Comparison of ENCODE assay signal across 8 cellular contexts in the genomic region with DNA sequence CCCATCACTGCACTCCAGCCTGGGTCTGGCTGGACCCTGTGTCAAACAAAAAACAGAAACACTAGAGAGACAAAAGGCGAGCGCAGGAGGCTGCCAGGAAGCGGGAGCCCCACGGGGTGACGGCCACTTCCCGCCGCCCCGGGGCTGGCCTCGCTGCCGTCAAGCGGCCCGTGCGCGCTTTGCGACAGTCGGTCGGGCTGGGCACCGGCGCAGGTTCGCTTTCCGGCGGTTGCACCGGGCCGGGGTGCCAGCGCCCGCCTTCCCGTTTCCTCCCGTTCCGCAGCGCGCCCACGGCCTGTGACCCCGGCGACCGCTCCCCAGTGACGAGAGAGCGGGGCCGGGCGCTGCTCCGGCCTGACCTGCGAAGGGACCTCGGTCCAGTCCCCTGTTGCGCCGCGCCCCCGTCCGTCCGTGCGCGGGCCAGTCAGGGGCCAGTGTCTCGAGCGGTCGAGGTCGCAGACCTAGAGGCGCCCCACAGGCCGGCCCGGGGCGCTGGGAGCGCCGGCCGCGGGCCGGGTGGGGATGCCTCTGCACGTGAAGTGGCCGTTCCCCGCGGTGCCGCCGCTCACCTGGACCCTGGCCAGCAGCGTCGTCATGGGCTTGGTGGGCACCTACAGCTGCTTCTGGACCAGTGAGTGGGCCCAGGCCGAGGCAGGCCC. TPM values are rescaled to one million over a fixed set of nuclear protein-coding genes. Genes with fewer than 3 reads are reported as not detected.
A peak's percentile ranks its signal among the peaks of the same experiment; 100 is the strongest.
DNase-seq lines count a peak whose midpoint lies in the region; ATAC-seq and TF ChIP-seq lines count a peak whose summit lies in the region.

Gene TAFAZZIN (plus strand): TSS at position 218 of the 659 bp plus-strand sequence. CDS start 305 bp downstream, at position 523.

- peak within 1 kb of the TSS; percentile 74 for H3K27ac ChIP-seq in CD4-positive, alpha-beta T cell (ENCODE audit: low read depth, low read length)
- H3K27ac ChIP-seq in KMS-11: peak within 1 kb of the TSS; percentile 48
- H3K27ac ChIP-seq in SK-N-SH (ENCODE audit: low read depth in 2 of 2, low read length in 1 of 2): peak within 1 kb of the TSS; percentile 69 to 70
- peak within 1 kb of the TSS; percentile 41 for H3K27ac ChIP-seq in osteoblast (ENCODE audit: low read depth, low read length)
- peak within 1 kb of the TSS; percentile 90 to 96 (median 92) for H3K27ac ChIP-seq in upper lobe of left lung

- H3K4me1 Mint-ChIP-seq in CD4-positive, alpha-beta T cell (ENCODE audit: low read depth): peaks cover 17% of the 10 kb centered on the region
- H3K4me1 Mint-ChIP-seq in activated naive CD8-positive, alpha-beta T cell (ENCODE audit: low read depth): peaks cover 5% of the 10 kb centered on the region
- no peaks in the 10 kb centered on the region for H3K4me1 Mint-ChIP-seq in glutamatergic neuron (ENCODE audit: low read depth, unreplicated experiment)

- peak in 3 of 4 donors; percentile 32 to 83 (median 73) for TF ChIP-seq POLR2A in upper lobe of left lung (IDR thresholded peaks at IDR 0.05)

- H3K4me2 ChIP-seq in KMS-11: peak within 1 kb of the TSS; percentile 80
- H3K4me2 ChIP-seq in SK-N-SH: peak within 1 kb of the TSS; percentile 79
- H3K4me2 ChIP-seq in osteoblast (ENCODE audit: insufficient read depth, low read length): peak within 1 kb of the TSS; percentile 80

- CTCF ChIA-PET in CD4-positive, alpha-beta T cell (lab: Charles Lee): interaction anchor here (1.4 to 2.8 kb wide), 2 partner anchors 13 to 115 kb away, joined by 3 to 15 read pairs; partner anchors contain the start of gene RPL10
- CTCF ChIA-PET in SK-N-SH (lab: Yijun Ruan, JAX): interaction anchor here (1.8 kb wide), 1 partner anchor 116 kb away, joined by 5 read pairs; no protein-coding TSS in a partner anchor

- peak within 1 kb of the TSS; percentile 95 for H3K27ac Mint-ChIP-seq in CD4-positive, alpha-beta T cell
- H3K27ac Mint-ChIP-seq in activated naive CD8-positive, alpha-beta T cell: peak within 1 kb of the TSS; percentile 96
- peak within 1 kb of the TSS; percentile 90 for H3K27ac Mint-ChIP-seq in glutamatergic neuron (ENCODE audit: unreplicated experiment)

- no peak for TF ChIP-seq RAD21 in SK-N-SH (IDR thresholded peaks at IDR 0.05; ENCODE audit: low read length)

- intact Hi-C loops in CD4-positive, alpha-beta T cell (cut with DNase I, micrococcal nuclease): no loop called here

- no peaks in the 10 kb centered on the region for H3K79me2 ChIP-seq in KMS-11 (ENCODE audit: insufficient read depth, low read depth)
- peaks cover 23% of the 10 kb centered on the region for H3K79me2 ChIP-seq in SK-N-SH (ENCODE audit: insufficient read depth)
- peaks cover 20% of the 10 kb centered on the region for H3K79me2 ChIP-seq in osteoblast (ENCODE audit: insufficient read depth, low read length)

- no peaks in the 10 kb centered on the region for H3K9me2 ChIP-seq in SK-N-SH

- no peaks in the 10 kb centered on the region for H4K20me1 ChIP-seq in KMS-11 (ENCODE audit: insufficient read depth)
- H4K20me1 ChIP-seq in SK-N-SH (ENCODE audit: insufficient read depth): no peaks in the 10 kb centered on the region
- peaks cover 6% of the 10 kb centered on the region for H4K20me1 ChIP-seq in osteoblast (ENCODE audit: insufficient read depth, low read length)

- peaks cover 15% of the 10 kb centered on the region for H3K4me1 ChIP-seq in KMS-11 (ENCODE audit: low read depth, poor library complexity, severe bottlenecking)
- H3K4me1 ChIP-seq in SK-N-SH (ENCODE audit: control insufficient read depth in 1 of 2, insufficient read depth in 2 of 2, low read depth in 1 of 2, low read length in 1 of 2): peaks cover 4 to 9% of the 10 kb centered on the region in 2 experiments; a peak in 1 of 4 replicates
- H3K4me1 ChIP-seq in osteoblast (ENCODE audit: insufficient read depth, low read length): peaks cover 13% of the 10 kb centered on the region
- H3K4me1 ChIP-seq in upper lobe of left lung: peaks cover 7 to 25% (median 10%) of the 10 kb centered on the region in 4 donors

- peaks cover 22% of the 10 kb centered on the region for H3K36me3 Mint-ChIP-seq in CD4-positive, alpha-beta T cell (ENCODE audit: low read depth)
- no peaks in the 10 kb centered on the region for H3K36me3 Mint-ChIP-seq in activated naive CD8-positive, alpha-beta T cell
- no peaks in the 10 kb centered on the region for H3K36me3 Mint-ChIP-seq in glutamatergic neuron (ENCODE audit: unreplicated experiment)

- H3K4me3 Mint-ChIP-seq in CD4-positive, alpha-beta T cell: peak within 1 kb of the TSS; percentile 99
- peak within 1 kb of the TSS; percentile 93 for H3K4me3 Mint-ChIP-seq in activated naive CD8-positive, alpha-beta T cell
- peak within 1 kb of the TSS; percentile 86 for H3K4me3 Mint-ChIP-seq in glutamatergic neuron (ENCODE audit: unreplicated experiment)

- WGBS in SK-N-SH (ENCODE audit: low lambda C conversion rate): 2% methylated on average over 9 of the region's 72 CpGs
- WGBS in upper lobe of left lung, 2 donors: 42% methylated on average over 57 of the region's 72 CpGs; no CpG with 5 or more reads in 1 of the 2 donors

- DNase-seq in CD4-positive, alpha-beta T cell: peak; percentile 39 to 72 (median 60)
- peak; percentile 86 for DNase-seq in SK-N-SH
- peak; percentile 77 for DNase-seq in glutamatergic neuron
- peak; percentile 97 for DNase-seq in osteoblast (ENCODE audit: insufficient read length, low spot score, missing footprints)
- peak; percentile 80 to 94 for DNase-seq in upper lobe of left lung

- no peaks in the 10 kb centered on the region for H3K9me3 Mint-ChIP-seq in CD4-positive, alpha-beta T cell
- no peaks in the 10 kb centered on the region for H3K9me3 Mint-ChIP-seq in activated naive CD8-positive, alpha-beta T cell (ENCODE audit: low read depth)
- peaks cover 1% of the 10 kb centered on the region for H3K9me3 Mint-ChIP-seq in glutamatergic neuron (ENCODE audit: unreplicated experiment)

- H3K27me3 Mint-ChIP-seq in CD4-positive, alpha-beta T cell: no peaks in the 10 kb centered on the region
- H3K27me3 Mint-ChIP-seq in activated naive CD8-positive, alpha-beta T cell: no peaks in the 10 kb centered on the region
- H3K27me3 Mint-ChIP-seq in glutamatergic neuron (ENCODE audit: unreplicated experiment): peaks cover 3% of the 10 kb centered on the region

- TF ChIP-seq CTCF in CD4-positive, alpha-beta T cell (IDR thresholded peaks at IDR 0.05): no peak
- TF ChIP-seq CTCF in KMS-11 (conservative IDR thresholded peaks at IDR 0.05; ENCODE audit: low read depth, low read length) (no peak), SK-N-SH (IDR thresholded peaks at IDR 0.05) (no peak), glutamatergic neuron (IDR thresholded peaks at IDR 0.05; ENCODE audit: partially characterized antibody, unreplicated experiment) (no peak), osteoblast (IDR thresholded peaks at IDR 0.05; ENCODE audit: extremely low read depth, low read depth, low read length) (no peak), upper lobe of left lung (IDR thresholded peaks at IDR 0.05) (peak in 1 of 6 experiments; percentile 4)

- no peak within 1 kb of the TSS for H3K4me3 ChIP-seq in KMS-11 (IDR thresholded peaks at IDR 0.05; ENCODE audit: insufficient read depth, low read depth, low read length)
- H3K4me3 ChIP-seq in SK-N-SH (ENCODE audit: low read depth in 2 of 2, low read length in 1 of 2): peak within 1 kb of the TSS; percentile 57 to 63
- H3K4me3 ChIP-seq in osteoblast (ENCODE audit: insufficient read depth, low read length): peak within 1 kb of the TSS; percentile 76
- peak within 1 kb of the TSS; percentile 54 to 88 (median 72) for H3K4me3 ChIP-seq in upper lobe of left lung

- H3K36me3 ChIP-seq in KMS-11 (ENCODE audit: insufficient read depth) (no peaks in the 10 kb centered on the region), SK-N-SH (replicated peaks in 1 of 2; ENCODE audit: control insufficient read depth in 1 of 2, insufficient read depth in 2 of 2, low read length in 1 of 2) (no peaks in the 10 kb centered on the region), osteoblast (ENCODE audit: insufficient read depth, low read length) (no peaks in the 10 kb centered on the region), upper lobe of left lung (no peaks in the 10 kb centered on the region)

- TF ChIP-seq EP300 in SK-N-SH (IDR thresholded peaks at IDR 0.05; ENCODE audit: borderline replicate concordance in 1 of 2, low read depth in 1 of 2, low read length in 1 of 2) (no peak), upper lobe of left lung (IDR thresholded peaks at IDR 0.05) (peak in 1 of 4 donors; percentile 3)

- peak; percentile 79 for ATAC-seq in CD4-positive, alpha-beta T cell (ENCODE audit: poor library complexity)
- ATAC-seq in GM19452 (IDR thresholded peaks at IDR 0.05; ENCODE audit: unreplicated experiment) (peak; percentile 47), upper lobe of left lung (ENCODE audit: low FRiP score in 2 of 2) (peak; percentile 76 to 90)

- H3K27me3 ChIP-seq in CD4-positive, alpha-beta T cell (ENCODE audit: control insufficient read depth, insufficient read depth, low read length): no peaks in the 10 kb centered on the region
- H3K27me3 ChIP-seq in KMS-11 (ENCODE audit: insufficient read depth, low read depth) (no peaks in the 10 kb centered on the region), SK-N-SH (ENCODE audit: insufficient read depth) (no peaks in the 10 kb centered on the region; the same call in 1 of the 2 replicates), osteoblast (ENCODE audit: insufficient read depth, low read length) (no peaks in the 10 kb centered on the region), upper lobe of left lung (no peaks in the 10 kb centered on the region)

- no peaks in the 10 kb centered on the region for H3K9me3 ChIP-seq in CD4-positive, alpha-beta T cell (ENCODE audit: control insufficient read depth, low read length)
- H3K9me3 ChIP-seq in SK-N-SH (no peaks in the 10 kb centered on the region), osteoblast (ENCODE audit: low read depth, low read length) (no peaks in the 10 kb centered on the region), upper lobe of left lung (no peaks in the 10 kb centered on the region)

- POLR2A ChIA-PET in CD4-positive, alpha-beta T cell (lab: Charles Lee): interaction anchor here (0.6 to 3.5 kb wide), 11 partner anchors 10 to 105 kb away, joined by 3 to 40 read pairs (median 5); partner anchors contain the start of genes ATP6AP1, FAM3A, FAM50A and RPL10
- POLR2A ChIA-PET in SK-N-SH (lab: Yijun Ruan, JAX): interaction anchor here (0.8 to 5.0 kb wide), 5 partner anchors 9 to 116 kb away, joined by 3 to 25 read pairs (median 4); partner anchors contain the start of gene RPL10

- peak within 1 kb of the TSS; percentile 76 for H2AFZ ChIP-seq in KMS-11 (ENCODE audit: low read depth)
- H2AFZ ChIP-seq in SK-N-SH (ENCODE audit: low read depth): 0 out of 2 replicates have a peak within 1 kb of the TSS, but pooled peaks have one; percentile 51
- H2AFZ ChIP-seq in osteoblast (ENCODE audit: low read length): peak within 1 kb of the TSS; percentile 65

- H3F3A ChIP-seq in SK-N-SH (replicated peaks; ENCODE audit: insufficient read depth): no peaks in the 10 kb centered on the region

- H3K9ac ChIP-seq in KMS-11 (peak within 1 kb of the TSS; percentile 70), SK-N-SH (peak within 1 kb of the TSS; percentile 74)

RNA-seq across cellular contexts. Expression of gene TAFAZZIN, which starts in this region (rescaled TPM):
- total RNA-seq in CD4-positive, alpha-beta T cell: 10 to 100 TPM; 72.8 to 78.5 TPM
- polyA plus RNA-seq in SK-N-SH (2012; rRNA removed): 34.0 and 35.7 TPM in 2 replicates
- polyA plus RNA-seq in SK-N-SH (2012; cell fraction: cytosol; rRNA removed): 9.7 and 12.5 TPM in 2 replicates
- 280 and 309 TPM in 2 replicates for polyA plus RNA-seq in SK-N-SH (2012; cell fraction: nucleus; rRNA removed)
- total RNA-seq in glutamatergic neuron (ENCODE audit: unreplicated experiment) (40.9 TPM), osteoblast (15.6 and 19.2 TPM in 2 replicates), upper lobe of left lung (100 to 1,000 TPM in 2 of 6 donors, 10 to 100 TPM in 4; 39.1 to 228 (median 49.9) TPM)

Comparison
In these comparisons a context has a peak if more than half of its experiments do, and no peak if none do; other contexts are left out.
1. H3K27ac ChIP-seq: peak in every context shown above with its lines; median percentile 92 in upper lobe of left lung; 74 in CD4-positive, alpha-beta T cell; 70 in SK-N-SH; 48 in KMS-11; 41 in osteoblast.